Comparison of ENCODE assay signal across 27 cellular contexts in the genomic region with DNA sequence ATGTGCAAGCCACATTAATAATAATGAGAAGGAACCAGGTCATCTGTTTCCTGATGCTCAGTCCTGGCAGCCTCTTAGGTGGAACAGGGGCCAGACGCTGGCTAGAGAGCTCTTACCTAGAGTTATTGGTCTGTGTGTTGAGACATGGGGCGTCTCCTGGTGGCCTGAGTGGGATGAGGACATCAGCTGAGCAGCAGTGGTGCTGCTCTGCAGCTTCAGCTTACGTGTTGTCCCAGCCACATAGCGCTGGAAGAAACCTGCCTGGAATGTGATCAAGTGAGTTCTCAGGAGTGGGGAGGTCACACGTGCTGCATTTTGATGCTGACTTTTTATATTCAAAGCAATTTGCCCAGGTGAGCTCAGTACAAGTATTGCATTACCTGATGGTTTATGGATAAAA.
"Had no signal": no experiment of that assay in that cellular context is flagged by ENCODE, and none has a peak within 500 bp of the region (broad histone marks: within the 10 kb centered on the region; RNA-seq: fewer than 3 reads in every experiment).

No MANE protein-coding gene starts in this region.

- H3K4me3 ChIP-seq: left lung, lung, ovary, prostate gland, skin epidermis, stomach, testis, thyroid gland, transverse colon, uterus had no signal

- H3K36me3 ChIP-seq: left lung, ovary, prostate gland, stomach, thyroid gland, transverse colon, uterus had no signal

- DNase-seq: hypothalamus; immature natural killer cell; kidney; left colon; left lung; mesendoderm; naive B cell; natural killer cell; nephron progenitor cell; ovary; retina; right cardiac atrium; stimulated activated CD4-positive, alpha-beta T cell treated with anti-CD3 and anti-CD28 coated beads, Interleukin-12 subunit alpha, Interleukin-12 subunit beta, amount 100 ng/mL, for 4 hours; stimulated activated CD4-positive, alpha-beta T cell treated with anti-CD3 and anti-CD28 coated beads, Interleukin-15, amount 100 ng/mL, for 24 hours; stimulated activated CD4-positive, alpha-beta T cell treated with anti-CD3 and anti-CD28 coated beads, Interleukin-2, amount 100 ng/mL, for 24 hours; stimulated activated CD4-positive, alpha-beta T cell treated with anti-CD3 and anti-CD28 coated beads, Interleukin-4, amount 100 ng/mL, for 1 hour; stimulated activated naive B cell treated with anti-CD40 and anti-IgM and Interleukin-4, amounts not matched to agents 10 μg/mL and 1 μg/mL and 100 μg/mL, for 72 hours; stimulated activated naive CD8-positive, alpha-beta T cell treated with anti-CD3 and anti-CD28 coated beads, Interleukin-15, Interleukin-2, amounts not matched to agents 100 U/mL and 50 U/mL, for 24 hours; stomach; testis; transverse colon; uterus had no signal

- H3K9me3 ChIP-seq: left lung, ovary, prostate gland, stomach, testis, thyroid gland, transverse colon, uterus had no signal

- H3K27ac ChIP-seq: left lung, ovary, prostate gland, skin epidermis, stomach, testis, thyroid gland, transverse colon, uterus had no signal

- ATAC-seq: left colon; left lung; natural killer cell; right cardiac atrium; sciatic nerve; stimulated activated naive B cell treated with anti-CD40 and anti-IgM and Interleukin-4, amounts not matched to agents 10 μg/mL and 1 μg/mL and 100 μg/mL, for 72 hours; stimulated activated naive CD8-positive, alpha-beta T cell treated with anti-CD3 and anti-CD28 coated beads, Interleukin-15, Interleukin-2, amounts not matched to agents 100 U/mL and 50 U/mL, for 24 hours had no signal

- H3K27me3 ChIP-seq: left lung, ovary, testis, thyroid gland, transverse colon, uterus had no signal

- H3K4me1 ChIP-seq: left lung, prostate gland, stomach, testis, thyroid gland, transverse colon, uterus had no signal
